8 cellular contexts compared by ENCODE assay signal in genomic region chr1:50564417-50564816, GRCh38.
"Had no signal": no experiment of that assay in that cellular context is flagged by ENCODE, and none has a peak within 500 bp of the region (broad histone marks: within the 10 kb centered on the region; RNA-seq: fewer than 3 reads in every experiment).

No MANE protein-coding gene starts in this region.

- H3K27ac ChIP-seq: HL-60 had no signal

- ATAC-seq: GM23338, HCT116 had no signal

- FAIRE-seq: H1 had no signal

- H3K9me3 ChIP-seq: HAP-1 had no signal

- H3K4me2 ChIP-seq: GM23338 had no signal

- DNase-seq: H7, HFFc6, KG1 had no signal

- H2AFZ ChIP-seq: GM23338 had no signal

- H3K4me3 ChIP-seq: GM23338, HAP-1 had no signal
